8 cellular contexts compared by ENCODE assay signal in the genomic region with DNA sequence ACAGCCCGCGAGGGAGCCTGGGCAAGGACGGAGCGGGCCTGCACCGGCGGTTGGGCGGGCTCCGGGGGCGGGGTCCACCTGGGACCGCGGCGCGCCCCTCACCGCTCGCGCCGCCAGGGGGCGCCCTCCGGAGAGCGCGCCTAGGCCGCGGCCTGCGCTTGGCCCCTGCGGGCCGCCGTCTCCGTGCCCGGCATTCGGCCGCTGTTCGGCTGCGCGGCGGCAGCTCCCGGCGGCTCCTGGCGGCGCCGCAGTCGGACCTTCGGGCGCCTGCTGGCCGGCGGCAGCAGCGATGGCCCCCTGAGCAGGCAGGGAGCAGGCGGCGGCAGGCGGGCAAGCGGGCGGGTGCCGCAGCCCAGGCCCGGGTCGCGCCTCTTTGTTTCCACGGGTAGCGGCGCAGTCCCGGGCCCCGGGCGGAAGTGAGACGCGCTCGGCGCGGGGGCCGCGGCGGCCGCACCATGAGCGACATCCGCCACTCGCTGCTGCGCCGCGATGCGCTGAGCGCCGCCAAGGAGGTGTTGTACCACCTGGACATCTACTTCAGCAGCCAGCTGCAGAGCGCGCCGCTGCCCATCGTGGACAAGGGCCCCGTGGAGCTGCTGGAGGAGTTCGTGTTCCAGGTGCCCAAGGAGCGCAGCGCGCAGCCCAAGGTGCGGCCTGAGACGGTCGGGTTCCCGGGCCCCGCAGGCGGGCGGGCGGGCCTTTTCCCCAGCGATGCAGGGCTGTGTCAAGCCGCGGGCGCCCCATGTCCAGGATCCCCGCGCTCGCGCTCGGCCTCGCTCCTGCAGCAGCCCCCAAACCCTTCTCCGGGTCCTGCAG. TPM values are rescaled to one million over a fixed set of nuclear protein-coding genes. Genes with fewer than 3 reads are reported as not detected.
DNase-seq lines count a peak whose midpoint lies in the region; ATAC-seq and TF ChIP-seq lines count a peak whose summit lies in the region.

A gene (plus strand): TSS at position 193 of the 816 bp plus-strand sequence. CDS start 263 bp downstream, at position 456.

- TF ChIP-seq CTCF in endothelial cell (IDR thresholded peaks at IDR 0.05; ENCODE audit: unreplicated experiment): peak; percentile 88

- ATAC-seq in GM19395 (IDR thresholded peaks at IDR 0.05; ENCODE audit: unreplicated experiment) (peak; percentile 90), HG03558 (IDR thresholded peaks at IDR 0.05; ENCODE audit: extremely low read depth, unreplicated experiment) (peak; percentile 74)

- H3K4me3 Mint-ChIP-seq in endothelial cell (ENCODE audit: unreplicated experiment): peak within 1 kb of the TSS; percentile 94

- no peaks in the 10 kb centered on the region for H3K9me3 Mint-ChIP-seq in endothelial cell (ENCODE audit: unreplicated experiment)

- peaks cover 13% of the 10 kb centered on the region for H3K4me1 Mint-ChIP-seq in endothelial cell (ENCODE audit: unreplicated experiment)

- peaks cover 14% of the 10 kb centered on the region for H3K27me3 Mint-ChIP-seq in endothelial cell (ENCODE audit: unreplicated experiment)

- H3K27ac Mint-ChIP-seq in endothelial cell (ENCODE audit: unreplicated experiment): peak within 1 kb of the TSS; percentile 90

- DNase-seq in COLO668 (lab: John Stamatoyannopoulos, UW; ENCODE audit: unreplicated experiment) (peak; percentile 97), NOMO-1 treated with DMSO at 0.1 percent for 48 hours (lab: John Stamatoyannopoulos, UW; ENCODE audit: unreplicated experiment) (peak; percentile 68), endothelial cell (ENCODE audit: low spot score) (peak; percentile 90), middle frontal gyrus (ENCODE audit: extremely low spot score, low spot score) (peak; percentile 61)
- peak; percentile 33 for DNase-seq in activated CD8-positive, alpha-beta memory T cell treated with anti-CD3 and anti-CD28 coated beads, Interleukin-2, amount 50 U/mL, for 1 hour (ENCODE audit: extremely low read depth)
- DNase-seq in stimulated activated CD8-positive, alpha-beta memory T cell treated with anti-CD3 and anti-CD28 coated beads, Interleukin-2, amount 100 ng/mL, for 48 hours (ENCODE audit: low read depth in 2 of 2): peak; percentile 68 to 79

- H3K36me3 Mint-ChIP-seq in endothelial cell (ENCODE audit: low read depth, unreplicated experiment): peaks cover 31% of the 10 kb centered on the region

RNA-seq across cellular contexts. Expression of the gene that starts here (rescaled TPM):
- total RNA-seq in endothelial cell (ENCODE audit: unreplicated experiment): 39.6 TPM

Comparison
In these comparisons a context has a peak if more than half of its experiments do, and no peak if none do; other contexts are left out.
1. Peak in every context shown above with its lines: DNase-seq and ATAC-seq.
2. DNase-seq: peak in every context shown above with its lines; median percentile 97 in COLO668; 90 in endothelial cell; 74 in stimulated activated CD8-positive, alpha-beta memory T cell treated with anti-CD3 and anti-CD28 coated beads, Interleukin-2, amount 100 ng/mL, for 48 hours; 68 in NOMO-1 treated with DMSO at 0.1 percent for 48 hours; 61 in middle frontal gyrus; 33 in activated CD8-positive, alpha-beta memory T cell treated with anti-CD3 and anti-CD28 coated beads, Interleukin-2, amount 50 U/mL, for 1 hour.